In the genomic region with DNA sequence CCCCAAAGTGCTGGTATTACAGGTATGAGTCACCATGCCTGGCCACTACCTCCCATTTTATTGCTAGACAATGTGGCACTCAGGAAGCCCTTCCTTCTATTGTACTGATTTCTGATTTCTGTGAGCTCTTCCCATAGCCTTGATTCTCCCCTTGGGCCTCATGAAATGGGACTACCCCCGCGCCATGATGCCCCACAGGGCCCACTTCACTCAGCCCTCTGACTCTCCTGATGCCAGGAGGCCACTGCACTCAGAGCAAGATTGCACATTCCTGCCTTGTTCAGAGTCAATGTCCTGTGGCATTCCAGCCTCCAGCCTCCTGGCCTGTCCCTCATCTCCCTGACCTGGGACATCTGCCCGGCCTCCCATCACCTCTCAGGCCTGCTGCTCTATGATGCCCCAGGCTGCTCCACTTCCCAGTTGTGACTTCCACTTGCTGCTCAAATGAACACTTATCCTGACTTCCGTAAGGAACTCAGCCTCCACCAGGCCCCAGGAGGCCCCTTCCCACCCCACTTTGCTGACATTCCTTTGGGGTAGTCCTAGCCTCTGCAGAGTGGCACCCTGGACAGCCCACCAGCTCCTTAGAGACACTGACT, we compare ENCODE assay signal across 21 cellular contexts.
"Had no signal": no experiment of that assay in that cellular context is flagged by ENCODE, and none has a peak within 500 bp of the region (broad histone marks: within the 10 kb centered on the region; RNA-seq: fewer than 3 reads in every experiment).

No MANE protein-coding gene starts in this region.

- H3K4me3 ChIP-seq: right lobe of liver, testis, vagina had no signal

- H3K36me3 ChIP-seq: right lobe of liver, vagina had no signal

- H3K4me1 ChIP-seq: right lobe of liver, testis, vagina had no signal

- H3K36me3 Mint-ChIP-seq: activated CD8-positive, alpha-beta memory T cell treated with anti-CD3 and anti-CD28 coated beads, Interleukin-2, amount 10 ng/mL, durations not matched to agents 7 days and 5 days; activated naive CD8-positive, alpha-beta T cell; stimulated activated naive B cell treated with anti-CD40 and anti-IgM and Interleukin-4, amounts not matched to agents 10 μg/mL and 1 μg/mL and 100 μg/mL, for 72 hours; WTC11 had no signal

- ATAC-seq: activated CD4-positive, alpha-beta T cell treated with anti-CD3 and anti-CD28 coated beads for 36 hours; activated CD8-positive, alpha-beta memory T cell treated with anti-CD3 and anti-CD28 coated beads, Interleukin-2, amount 10 ng/mL, durations not matched to agents 7 days and 5 days; left ventricle myocardium superior; right lobe of liver; stimulated activated naive B cell treated with anti-CD40 and anti-IgM and Interleukin-4, amounts not matched to agents 10 μg/mL and 1 μg/mL and 100 μg/mL, for 72 hours; WTC11 had no signal

- H3K9me3 ChIP-seq: right lobe of liver, testis, vagina had no signal

- H3K27ac ChIP-seq: right lobe of liver, testis, vagina had no signal

- H3K27me3 ChIP-seq: right lobe of liver, testis, vagina had no signal

- H3K27ac Mint-ChIP-seq: activated CD4-positive, alpha-beta memory T cell treated with anti-CD3 and anti-CD28 coated beads, Interleukin-2, amount 10 ng/mL, durations not matched to agents 7 days and 5 days; activated CD4-positive, alpha-beta T cell treated with anti-CD3 and anti-CD28 coated beads for 36 hours; activated CD8-positive, alpha-beta memory T cell treated with anti-CD3 and anti-CD28 coated beads, Interleukin-2, amount 10 ng/mL, durations not matched to agents 7 days and 5 days; activated naive CD8-positive, alpha-beta T cell; stimulated activated naive B cell treated with anti-CD40 and anti-IgM and Interleukin-4, amounts not matched to agents 10 μg/mL and 1 μg/mL and 100 μg/mL, for 72 hours; WTC11 had no signal

- H3K4me1 Mint-ChIP-seq: WTC11 had no signal

- H3K4me3 Mint-ChIP-seq: activated CD4-positive, alpha-beta memory T cell treated with anti-CD3 and anti-CD28 coated beads, Interleukin-2, amount 10 ng/mL, durations not matched to agents 7 days and 5 days; activated CD4-positive, alpha-beta T cell treated with anti-CD3 and anti-CD28 coated beads for 36 hours; activated CD8-positive, alpha-beta memory T cell treated with anti-CD3 and anti-CD28 coated beads, Interleukin-2, amount 10 ng/mL, durations not matched to agents 7 days and 5 days; activated naive CD8-positive, alpha-beta T cell; stimulated activated naive B cell treated with anti-CD40 and anti-IgM and Interleukin-4, amounts not matched to agents 10 μg/mL and 1 μg/mL and 100 μg/mL, for 72 hours; WTC11 had no signal

- DNase-seq: activated CD4-positive, alpha-beta memory T cell treated with anti-CD3 and anti-CD28 coated beads, Interleukin-2, amount 10 ng/mL, durations not matched to agents 7 days and 5 days; activated CD4-positive, alpha-beta T cell treated with anti-CD3 and anti-CD28 coated beads for 36 hours; activated CD8-positive, alpha-beta memory T cell treated with anti-CD3 and anti-CD28 coated beads, Interleukin-2, amount 10 ng/mL, durations not matched to agents 7 days and 5 days; activated effector memory CD4-positive, alpha-beta T cell treated with anti-CD3 and anti-CD28 coated beads, Interleukin-2, amount 50 U/mL, for 16 hours; activated T-cell treated with anti-CD3 and anti-CD28 coated beads for 4 hours; amniotic stem cell; effector CD4-positive, alpha-beta T cell; erythroblast; foreskin fibroblast; left ventricle myocardium superior; mammary epithelial cell; right lobe of liver; small intestine; stimulated activated CD4-positive, alpha-beta T cell treated with anti-CD3 and anti-CD28 coated beads, Interleukin-2, amount 100 ng/mL, for 24 hours; stimulated activated naive B cell treated with anti-CD40 and anti-IgM and Interleukin-4, amounts not matched to agents 10 μg/mL and 1 μg/mL and 100 μg/mL, for 72 hours; T-helper 1 cell; T-helper 9 cell; testis had no signal
